2 cellular contexts compared by ENCODE assay signal in genomic region chr5:13830536-13830935, GRCh38.
TF ChIP-seq lines count a peak whose summit lies in the region.

No MANE protein-coding gene starts in this region.

TF ChIP-seq in GM23338, 12 proteins besides CTCF, POLR2A, EP300 and RAD21 (continued from another document):
- no peak for TF ChIP-seq ZNF462 (CRISPR knock-in tag; IDR thresholded peaks at IDR 0.05)
- TF ChIP-seq STAT1 (IDR thresholded peaks at IDR 0.05; ENCODE audit: unreplicated experiment), result no peak
- no peak for TF ChIP-seq JUNB (IDR thresholded peaks at IDR 0.05; ENCODE audit: unreplicated experiment)
- no peak for TF ChIP-seq REST (IDR thresholded peaks at IDR 0.05; ENCODE audit: unreplicated experiment)
- no peak for TF ChIP-seq ZNF114 (CRISPR knock-in tag; IDR thresholded peaks at IDR 0.05)
TF ChIP-seq in GM23338: peak in this region for 0.

TF ChIP-seq in SK-N-SH, 30 proteins besides CTCF, POLR2A, EP300 and RAD21 (continued from another document):
- TF ChIP-seq TCF12 (IDR thresholded peaks at IDR 0.05), result no peak
- no peak for TF ChIP-seq PBX3 (IDR thresholded peaks at IDR 0.05)
- no peak for TF ChIP-seq USF2 (IDR thresholded peaks at IDR 0.05; ENCODE audit: borderline replicate concordance, low read depth, low read length)
- TF ChIP-seq NFIC (IDR thresholded peaks at IDR 0.05; ENCODE audit: borderline replicate concordance), result no peak
- no peak for TF ChIP-seq RFX5 (IDR thresholded peaks at IDR 0.05; ENCODE audit: low read length)
- TF ChIP-seq REST (IDR thresholded peaks at IDR 0.05; ENCODE audit: low read depth, low read length), result no peak
- no peak for TF ChIP-seq IRF3 (IDR thresholded peaks at IDR 0.05; ENCODE audit: low read depth, low read length)
